In the genomic region with DNA sequence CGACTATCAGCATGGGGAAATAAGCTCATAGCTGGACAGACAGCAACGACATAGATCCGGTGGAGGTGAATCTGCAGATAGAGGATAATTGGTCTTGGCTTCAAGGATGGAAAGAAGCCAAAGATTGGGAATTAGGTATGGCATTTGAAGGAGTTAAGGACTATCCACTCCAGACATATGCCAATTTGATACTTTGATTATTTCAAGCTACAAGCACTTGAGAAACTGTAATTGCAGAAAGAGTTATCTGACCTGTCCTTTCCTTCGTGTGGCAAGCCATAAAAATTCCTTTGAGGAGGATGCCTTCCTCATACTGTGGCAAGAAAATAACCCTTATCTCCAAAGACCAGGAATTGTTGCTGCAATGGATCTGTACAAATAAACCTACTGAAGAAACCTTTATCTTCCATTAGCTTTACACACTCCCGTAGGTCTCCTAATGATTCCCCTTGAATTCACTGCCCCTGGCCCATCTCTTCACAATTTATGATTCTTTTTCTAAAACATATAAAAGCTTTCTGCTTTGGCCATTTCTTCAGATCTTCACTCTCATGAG, we compare ENCODE assay signal across 24 cellular contexts.
"Had no signal": no experiment of that assay in that cellular context is flagged by ENCODE, and none has a peak within 500 bp of the region (broad histone marks: within the 10 kb centered on the region; RNA-seq: fewer than 3 reads in every experiment).

No MANE protein-coding gene starts in this region.

- H3K4me1 ChIP-seq: adrenal gland, esophagus muscularis mucosa, gastrocnemius medialis, parathyroid adenoma had no signal

- ATAC-seq: activated CD4-positive, alpha-beta T cell treated with anti-CD3 and anti-CD28 coated beads for 36 hours; gastrocnemius medialis; left cardiac atrium; sciatic nerve had no signal

- H3K9me3 Mint-ChIP-seq: activated B cell treated with CpG ODN at 0.5 μM for 24 hours, naive B cell had no signal

- H3K27me3 ChIP-seq: adrenal gland, esophagus muscularis mucosa, gastrocnemius medialis, upper lobe of left lung had no signal

- H3K4me3 Mint-ChIP-seq: activated B cell treated with CpG ODN at 0.5 μM for 24 hours; activated CD4-positive, alpha-beta T cell treated with anti-CD3 and anti-CD28 coated beads for 36 hours had no signal

- H3K9me3 ChIP-seq: adrenal gland, esophagus muscularis mucosa, gastrocnemius medialis, thoracic aorta, upper lobe of left lung had no signal

- H3K4me3 ChIP-seq: adrenal gland, coronary artery, esophagus muscularis mucosa, gastrocnemius medialis, smooth muscle cell, thoracic aorta, upper lobe of left lung had no signal

- H3K27me3 Mint-ChIP-seq: activated B cell treated with CpG ODN at 0.5 μM for 24 hours; activated CD4-positive, alpha-beta T cell treated with anti-CD3 and anti-CD28 coated beads for 36 hours; naive B cell had no signal

- DNase-seq: activated B cell treated with CpG ODN at 0.5 μM for 24 hours; activated CD4-positive, alpha-beta T cell treated with anti-CD3 and anti-CD28 coated beads for 36 hours; activated CD4-positive, alpha-beta T cell treated with anti-CD3 and anti-CD28 coated beads, Interleukin-2, amount 50 U/mL, for 48 hours; activated effector memory CD4-positive, alpha-beta T cell treated with anti-CD3 and anti-CD28 coated beads, Interleukin-2, amount 50 U/mL, for 16 hours; activated naive CD4-positive, alpha-beta T cell treated with anti-CD3 and anti-CD28 coated beads, Interleukin-2, amount 50 U/mL, for 16 hours; adrenal gland; cerebellar nuclear complex; gastrocnemius medialis; hypothalamus; left cardiac atrium; naive B cell; nucleus accumbens; stimulated activated CD4-positive, alpha-beta T cell treated with anti-CD3 and anti-CD28 coated beads, Interleukin-15, amount 100 ng/mL, for 24 hours; stimulated activated CD4-positive, alpha-beta T cell treated with anti-CD3 and anti-CD28 coated beads, Interleukin-2, amount 100 ng/mL, for 48 hours; stimulated activated CD8-positive, alpha-beta memory T cell treated with anti-CD3 and anti-CD28 coated beads, Interleukin-4, amount 100 ng/mL, for 48 hours; stimulated activated naive CD4-positive, alpha-beta T cell treated with Interleukin-2 at 50 U/mL for 16 hours; T-helper 9 cell; upper lobe of left lung had no signal

- H3K36me3 ChIP-seq: adrenal gland, esophagus muscularis mucosa, gastrocnemius medialis, thoracic aorta, upper lobe of left lung had no signal

- H3K27ac ChIP-seq: adrenal gland, coronary artery, esophagus muscularis mucosa, gastrocnemius medialis, parathyroid adenoma, thoracic aorta, upper lobe of left lung had no signal

- H3K4me1 Mint-ChIP-seq: activated CD4-positive, alpha-beta T cell treated with anti-CD3 and anti-CD28 coated beads for 36 hours had no signal
